Comparison of ENCODE assay signal across 17 cellular contexts in the genomic region with DNA sequence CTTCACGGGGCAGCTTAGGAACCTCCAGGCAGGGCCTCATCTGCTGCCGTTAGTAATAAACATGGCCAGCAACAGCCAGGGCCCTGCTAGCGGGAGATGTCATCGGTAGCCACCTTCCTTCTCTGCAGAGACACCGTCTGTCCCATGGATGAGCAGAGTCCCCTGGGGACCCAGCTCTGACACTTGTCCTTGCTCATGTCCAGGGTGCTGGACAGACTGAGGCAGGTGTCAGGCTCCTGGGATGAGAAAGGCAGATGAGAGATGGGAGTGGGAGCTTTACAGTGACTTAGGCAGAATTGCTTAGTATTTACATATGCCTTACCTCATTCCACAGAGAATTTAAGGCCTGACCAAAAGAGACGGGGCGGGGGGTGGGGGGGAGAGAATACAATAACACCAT. TPM values are rescaled to one million over a fixed set of nuclear protein-coding genes. Genes with fewer than 3 reads are reported as not detected.
DNase-seq lines count a peak whose midpoint lies in the region; ATAC-seq and TF ChIP-seq lines count a peak whose summit lies in the region.
"Had no signal": no experiment of that assay in that cellular context is flagged by ENCODE, and none has a peak within 500 bp of the region (broad histone marks: within the 10 kb centered on the region; RNA-seq: fewer than 3 reads in every experiment).

No MANE protein-coding gene starts in this region.

- H2BK12ac ChIP-seq in H9 (ENCODE audit: insufficient read length, low read depth, low read length) = no peak overlapping the region

- H2BK120ac ChIP-seq in H9 (ENCODE audit: low read depth, low read length, poor library complexity, severe bottlenecking) = no peak overlapping the region

- H3K9ac ChIP-seq in H9 (ENCODE audit: extremely low read depth, insufficient read length, low read length) = no peak overlapping the region
- peak overlapping the region; percentile 33 for H3K9ac ChIP-seq in skeletal muscle satellite cell (ENCODE audit: low read depth, low read length)

- H3K4me2 ChIP-seq in H9 (ENCODE audit: insufficient read depth, insufficient read length, low read length) (no peak overlapping the region), skeletal muscle satellite cell (ENCODE audit: low read length) (peak overlapping the region; percentile 24)

- CTCF ChIA-PET in A673 (lab: Charles Lee) = interaction anchor here (1.3 kb wide), 1 partner anchor 39 kb away, joined by 3 read pairs; no protein-coding TSS in a partner anchor

- H3K27ac ChIP-seq in H9 (ENCODE audit: insufficient read length, low read depth, low read length) (no peak overlapping the region), ascending aorta (peak overlapping the region; percentile 76 to 80), A673 (ENCODE audit: low read depth, low read length, poor library complexity, severe bottlenecking) (no peak overlapping the region)
- H3K27ac ChIP-seq: HL-60 had no signal

- H3K56ac ChIP-seq in H9 (ENCODE audit: insufficient read length, low read depth, low read length) = no peak overlapping the region

- H3T11ph ChIP-seq in H9 (ENCODE audit: low read length) = no peak overlapping the region

- no peak for DNase-seq in H9
- no peak for DNase-seq in ascending aorta (ENCODE audit: low spot score in 2 of 2)
- DNase-seq in immature natural killer cell = no peak
- DNase-seq in A673 (ENCODE audit: low spot score) = no peak
- no peak for DNase-seq in activated CD4-positive, alpha-beta T cell treated with anti-CD3 and anti-CD28 coated beads, Interleukin-2, amount 50 U/mL, for 48 hours
- DNase-seq: activated T-cell treated with anti-CD3 and anti-CD28 coated beads, Interleukin-2, amount 50 U/mL, for 4 hours; DMS153; Karpas-422; mucosa of descending colon; NCI-H1417; NK-92 treated with Interleukin-12 subunit alpha and Interleukin-12 subunit beta, amount 100 ng/mL, for 24 hours had no signal

- no peak for TF ChIP-seq CTCF in H9 (conservative IDR thresholded peaks at IDR 0.05)
- no peak for TF ChIP-seq CTCF in ascending aorta (IDR thresholded peaks at IDR 0.05)
- TF ChIP-seq CTCF in A673 (conservative IDR thresholded peaks at IDR 0.05; ENCODE audit: low read depth, low read length) = no peak

- H3K9me3 ChIP-seq in H9 (ENCODE audit: control insufficient read depth, low read depth, low read length) (no peaks in the 10 kb centered on the region), ascending aorta (no peaks in the 10 kb centered on the region), skeletal muscle satellite cell (replicated peaks; ENCODE audit: low read length) (no peaks in the 10 kb centered on the region), A673 (ENCODE audit: low read depth, low read length, poor library complexity, severe bottlenecking) (no peaks in the 10 kb centered on the region)
- H3K9me3 ChIP-seq: mucosa of descending colon had no signal

- H3K27me3 Mint-ChIP-seq in H9 (ENCODE audit: low read depth) (peaks cover 15% of the 10 kb centered on the region), immature natural killer cell (ENCODE audit: low read depth in 3 of 3) (no peaks in the 10 kb centered on the region)
- H3K27me3 Mint-ChIP-seq: B cell; stimulated activated naive CD8-positive, alpha-beta T cell treated with anti-CD3 and anti-CD28 coated beads, Interleukin-15, Interleukin-2, amounts not matched to agents 100 ng/mL and 50 ng/mL, for 24 hours had no signal

- H3K14ac ChIP-seq in H9 (ENCODE audit: insufficient read depth, low read length) = 0 out of 2 replicates have a peak overlapping the region, but pooled peaks have one; percentile 39

- no peak overlapping the region for H2AK5ac ChIP-seq in H9 (ENCODE audit: insufficient read length, low read length)

- no peak overlapping the region for H3K4me3 ChIP-seq in ascending aorta
- H3K4me3 ChIP-seq in skeletal muscle satellite cell (ENCODE audit: low read length) = no peak overlapping the region
- H3K4me3 ChIP-seq in A673 (ENCODE audit: low read depth, low read length, poor library complexity, severe bottlenecking) = no peak overlapping the region
- H3K4me3 ChIP-seq: mucosa of descending colon had no signal

- H3K9me3 Mint-ChIP-seq in H9 (no peaks in the 10 kb centered on the region), immature natural killer cell (no peaks in the 10 kb centered on the region)
- H3K9me3 Mint-ChIP-seq: activated T-cell treated with anti-CD3 and anti-CD28 coated beads, Interleukin-2, amount 50 U/mL, for 4 hours; stimulated activated naive CD8-positive, alpha-beta T cell treated with anti-CD3 and anti-CD28 coated beads, Interleukin-15, Interleukin-2, amounts not matched to agents 100 ng/mL and 50 ng/mL, for 24 hours had no signal

- H3K4me1 ChIP-seq in H9 (ENCODE audit: insufficient read depth, low read length) = peaks cover 3% of the 10 kb centered on the region; the same call in 1 of the 2 replicates
- peaks cover 16 to 50% of the 10 kb centered on the region in 2 donors for H3K4me1 ChIP-seq in ascending aorta
- H3K4me1 ChIP-seq in skeletal muscle satellite cell (ENCODE audit: control insufficient read depth, insufficient read depth, low read length) = peaks cover 63% of the 10 kb centered on the region
- H3K4me1 ChIP-seq in A673 (ENCODE audit: insufficient read depth, low read length, poor library complexity, severe bottlenecking) = peaks cover 24% of the 10 kb centered on the region

- no peak overlapping the region for H2BK15ac ChIP-seq in H9 (ENCODE audit: low read depth, low read length)

- no peak overlapping the region for H2BK5ac ChIP-seq in H9 (ENCODE audit: insufficient read length, low read length)

- H4K8ac ChIP-seq in H9 (replicated peaks; ENCODE audit: insufficient read length, low read depth, low read length) = no peak overlapping the region

- no peaks in the 10 kb centered on the region for H4K20me1 ChIP-seq in H9 (ENCODE audit: control insufficient read depth, insufficient read depth, insufficient read length)

- H3K4me1 Mint-ChIP-seq in H9 (peaks cover 26 to 33% of the 10 kb centered on the region in 2 experiments), immature natural killer cell (peaks cover 17 to 31% of the 10 kb centered on the region in 2 donors)
- H3K4me1 Mint-ChIP-seq: B cell had no signal

- H2AFZ ChIP-seq in H9 (ENCODE audit: low read length) = no peak overlapping the region

- no peak overlapping the region for H4K5ac ChIP-seq in H9 (ENCODE audit: insufficient read length, low read depth, low read length)

- H3K18ac ChIP-seq in H9 (ENCODE audit: insufficient read length, low read depth, low read length) = no peak overlapping the region

- H3K27me3 ChIP-seq in H9 (ENCODE audit: insufficient read depth, low read length) (no peaks in the 10 kb centered on the region; the same call in 1 of the 2 replicates), ascending aorta (no peaks in the 10 kb centered on the region), skeletal muscle satellite cell (ENCODE audit: control insufficient read depth, insufficient read depth, low read length) (no peaks in the 10 kb centered on the region), A673 (replicated peaks; ENCODE audit: insufficient read depth, low read depth, low read length, poor library complexity) (no peaks in the 10 kb centered on the region)

- WGBS in H9 (ENCODE audit: extremely low coverage, insufficient read length, low lambda C conversion rate) = no CpG with 5 or more reads among the region's 7 CpGs

- BruUV-seq in A673 (replicated peaks; lab: Mats Ljungman, UMichigan) = no TSS peak

- intact Hi-C loops in ascending aorta (cut with DNase I) = no loop called here
- intact Hi-C loops in A673 (cut with micrococcal nuclease; ENCODE audit: unreplicated experiment) = no loop called here

- H3K36me3 Mint-ChIP-seq in H9 (ENCODE audit: insufficient read depth in 1 of 3, low read depth in 3 of 3) (peaks cover 0 to 9% (median 8%) of the 10 kb centered on the region in 3 experiments; a peak in 3 of 7 replicates), immature natural killer cell (peaks cover 0 to 8% (median 0%) of the 10 kb centered on the region in 3 donors)

- no peaks in the 10 kb centered on the region for H3K36me3 ChIP-seq in ascending aorta
- peaks cover 65% of the 10 kb centered on the region for H3K36me3 ChIP-seq in skeletal muscle satellite cell (ENCODE audit: insufficient read depth, low read length)
- no peaks in the 10 kb centered on the region for H3K36me3 ChIP-seq in A673 (ENCODE audit: insufficient read depth, low read length, poor library complexity, severe bottlenecking)

- ATAC-seq in HG03521 (IDR thresholded peaks at IDR 0.05; ENCODE audit: unreplicated experiment) = no peak
- no peak for ATAC-seq in HG03565 (IDR thresholded peaks at IDR 0.05; ENCODE audit: unreplicated experiment)
- ATAC-seq: activated T-cell treated with anti-CD3 and anti-CD28 coated beads, Interleukin-2, amount 50 U/mL, for 4 hours; mucosa of descending colon had no signal

- POLR2A ChIA-PET in A673 (lab: Charles Lee; ENCODE audit: low non-redundant PET) = no interaction called here

- no peaks in the 10 kb centered on the region for H3K23me2 ChIP-seq in H9 (ENCODE audit: insufficient read length, low read depth, low read length, poor library complexity, severe bottlenecking)

- H3K4ac ChIP-seq in H9 (ENCODE audit: low read depth, low read length) = no peak overlapping the region

- no peak overlapping the region for H3K27ac Mint-ChIP-seq in H9
- H3K27ac Mint-ChIP-seq in immature natural killer cell = peak overlapping the region in 5 of 6 donors; percentile 30 to 72 (median 50)
- H3K27ac Mint-ChIP-seq: B cell; stimulated activated naive CD8-positive, alpha-beta T cell treated with anti-CD3 and anti-CD28 coated beads, Interleukin-15, Interleukin-2, amounts not matched to agents 100 ng/mL and 50 ng/mL, for 24 hours had no signal

- no peak overlapping the region for H4K91ac ChIP-seq in H9 (ENCODE audit: insufficient read length, low read depth, low read length)

- H3K79me1 ChIP-seq in H9 (ENCODE audit: insufficient read depth, low read depth, low read length, poor library complexity, severe bottlenecking) = no peaks in the 10 kb centered on the region

- no peak overlapping the region for H3K4me3 Mint-ChIP-seq in H9
- no peak overlapping the region for H3K4me3 Mint-ChIP-seq in immature natural killer cell
- H3K4me3 Mint-ChIP-seq: activated T-cell treated with anti-CD3 and anti-CD28 coated beads, Interleukin-2, amount 50 U/mL, for 4 hours; B cell; stimulated activated naive CD8-positive, alpha-beta T cell treated with anti-CD3 and anti-CD28 coated beads, Interleukin-15, Interleukin-2, amounts not matched to agents 100 ng/mL and 50 ng/mL, for 24 hours had no signal

- no peaks in the 10 kb centered on the region for H3K79me2 ChIP-seq in H9 (ENCODE audit: insufficient read depth, low read length)

- H3K23ac ChIP-seq in H9 (ENCODE audit: insufficient read length, low read depth, low read length) = no peak overlapping the region

- H2BK20ac ChIP-seq in H9 (ENCODE audit: low read depth, low read length, poor library complexity, severe bottlenecking) = no peak overlapping the region

RNA-seq across cellular contexts. Expression of gene CAPN2, which starts 25.0 kb away (rescaled TPM):
- total RNA-seq in H9 (2021) (31.3 and 32.2 TPM in 2 replicates), ascending aorta (178 TPM), A673 (2021) (131 and 137 TPM in 2 replicates)
- polyA plus RNA-seq in immature natural killer cell = 100 to 1,000 TPM; 126 to 232 (median 141) TPM
- total RNA-seq in skeletal muscle satellite cell (2012; rRNA removed) = 396 and 525 TPM in 2 replicates

Comparison
In these comparisons a context has a peak if more than half of its experiments do, and no peak if none do; other contexts are left out.
1. H3K27ac ChIP-seq: peak in ascending aorta (2 of 2); none in H9 (single experiment) and A673 (single experiment).
2. H3K27ac Mint-ChIP-seq: peak in immature natural killer cell (5 of 6); none in H9 (0 of 3).